In the genomic region with DNA sequence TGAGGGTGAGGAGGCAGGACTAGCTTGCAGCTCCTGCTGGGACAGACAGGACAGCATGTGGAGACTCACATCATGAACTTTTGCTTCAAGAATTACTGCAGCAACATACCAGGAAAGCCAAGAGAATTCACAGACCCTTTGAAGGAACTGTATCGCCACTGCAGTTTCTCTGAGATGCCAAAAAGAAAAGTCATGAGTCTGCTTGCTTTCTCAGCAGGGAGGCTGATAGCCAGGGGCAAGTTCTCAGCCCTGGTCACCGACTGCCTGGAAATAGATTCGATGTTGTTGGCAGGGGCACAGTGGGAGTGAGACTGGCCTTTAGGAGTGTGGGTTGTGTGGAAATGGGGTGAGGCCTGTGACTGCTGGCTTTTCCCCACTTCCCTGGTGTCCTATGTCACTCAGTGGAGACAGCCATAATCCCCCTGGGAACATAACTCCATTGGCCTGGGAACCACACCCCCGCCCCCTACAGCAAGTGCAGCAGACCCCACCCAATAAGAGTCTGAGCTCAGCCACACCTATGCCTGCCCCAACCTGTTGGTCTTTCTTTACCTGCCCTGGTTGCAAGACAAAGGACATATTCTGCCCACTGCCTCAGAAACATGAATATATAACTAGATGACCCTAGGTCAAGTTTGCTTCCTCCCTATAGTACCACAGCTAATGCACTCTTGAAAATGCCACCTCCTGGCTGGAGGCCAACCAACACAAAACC, we compare ENCODE assay signal across 12 cellular contexts. TPM values are rescaled to one million over a fixed set of nuclear protein-coding genes. Genes with fewer than 3 reads are reported as not detected.
DNase-seq lines count a peak whose midpoint lies in the region; ATAC-seq and TF ChIP-seq lines count a peak whose summit lies in the region.
"Had no signal": no experiment of that assay in that cellular context is flagged by ENCODE, and none has a peak within 500 bp of the region (broad histone marks: within the 10 kb centered on the region; RNA-seq: fewer than 3 reads in every experiment).

No MANE protein-coding gene starts in this region.

- H4K8ac ChIP-seq in neuronal stem cell (ENCODE audit: low read depth, low read length) = no peak overlapping the region

- peaks cover 1% of the 10 kb centered on the region for H3K79me1 ChIP-seq in neuronal stem cell (ENCODE audit: low read depth, low read length)

- DNase-seq in Calu3 = peak; percentile 67
- DNase-seq in M059J (ENCODE audit: low read depth) = peak; percentile 86
- DNase-seq in brain microvascular endothelial cell = peak; percentile 78
- no peak for DNase-seq in naive thymus-derived CD4-positive, alpha-beta T cell
- DNase-seq in iPS-NIHi11 (ENCODE audit: low spot score) = no peak
- no peak for DNase-seq in neuronal stem cell (ENCODE audit: low spot score)
- DNase-seq in activated naive CD4-positive, alpha-beta T cell treated with anti-CD3 and anti-CD28 coated beads, Interleukin-2, amount 50 U/mL, for 72 hours (ENCODE audit: low spot score in 2 of 2) = no peak
- DNase-seq: kidney, NCI-H524 had no signal

- no peak overlapping the region for H2BK120ac ChIP-seq in neuronal stem cell (ENCODE audit: low read depth, low read length)

- H3K4me3 Mint-ChIP-seq in Calu3 (ENCODE audit: low read depth, unreplicated experiment) = peak overlapping the region; percentile 15
- H3K4me3 Mint-ChIP-seq in naive thymus-derived CD4-positive, alpha-beta T cell = peak overlapping the region in 3 of 10 donors; percentile 1 to 14 (median 11)
- H3K4me3 Mint-ChIP-seq: neural progenitor cell had no signal

- H3K4me3 ChIP-seq in brain microvascular endothelial cell (ENCODE audit: low read depth, low read length) = no peak overlapping the region
- H3K4me3 ChIP-seq in naive thymus-derived CD4-positive, alpha-beta T cell (ENCODE audit: low read length) = no peak overlapping the region
- no peak overlapping the region for H3K4me3 ChIP-seq in neuronal stem cell (ENCODE audit: low read length in 2 of 2)
- H3K4me3 ChIP-seq: GM12878, neural progenitor cell had no signal

- no peak for TF ChIP-seq CTCF in Calu3 (IDR thresholded peaks at IDR 0.05; ENCODE audit: unreplicated experiment)
- TF ChIP-seq CTCF in brain microvascular endothelial cell (IDR thresholded peaks at IDR 0.05; ENCODE audit: low read depth, low read length, missing control alignments) = no peak

- H3K9ac ChIP-seq in neuronal stem cell (ENCODE audit: low read depth, low read length, poor library complexity) = no peak overlapping the region
- H3K9ac ChIP-seq: neural progenitor cell had no signal

- POLR2A ChIA-PET in naive thymus-derived CD4-positive, alpha-beta T cell (lab: Charles Lee) = no interaction called here

- H3K4me1 Mint-ChIP-seq in Calu3 (ENCODE audit: low read depth, unreplicated experiment) = peaks cover 49% of the 10 kb centered on the region
- H3K4me1 Mint-ChIP-seq in naive thymus-derived CD4-positive, alpha-beta T cell = peaks cover 30 to 49% (median 41%) of the 10 kb centered on the region in 7 donors

- WGBS in neuronal stem cell (ENCODE audit: extremely low coverage in 2 of 2, insufficient read length in 2 of 2, insufficient replicate concordance in 1 of 2), 2 donors = no CpG with 5 or more reads among the region's 4 CpGs

- H3K18ac ChIP-seq in neuronal stem cell (ENCODE audit: low read length) = no peak overlapping the region

- H3K23ac ChIP-seq in neuronal stem cell (ENCODE audit: low read depth, low read length, poor library complexity) = no peak overlapping the region

- peaks cover 11% of the 10 kb centered on the region for H3K9me3 Mint-ChIP-seq in Calu3 (ENCODE audit: low read depth, unreplicated experiment)
- peaks cover 11 to 52% (median 27%) of the 10 kb centered on the region in 11 donors for H3K9me3 Mint-ChIP-seq in naive thymus-derived CD4-positive, alpha-beta T cell
- H3K9me3 Mint-ChIP-seq in activated naive CD4-positive, alpha-beta T cell treated with anti-CD3 and anti-CD28 coated beads, Interleukin-2, amount 50 U/mL, for 72 hours = peaks cover 24 to 35% of the 10 kb centered on the region in 2 donors

- no peak for ATAC-seq in naive thymus-derived CD4-positive, alpha-beta T cell
- ATAC-seq in GM18519 (IDR thresholded peaks at IDR 0.05; ENCODE audit: low FRiP score, unreplicated experiment) = no peak
- ATAC-seq in activated naive CD4-positive, alpha-beta T cell treated with anti-CD3 and anti-CD28 coated beads, Interleukin-2, amount 50 U/mL, for 72 hours = no peak
- ATAC-seq: GM12878 had no signal

- H2AK5ac ChIP-seq in neuronal stem cell (ENCODE audit: low read depth, low read length) = no peak overlapping the region

- no peaks in the 10 kb centered on the region for H3K27me3 Mint-ChIP-seq in Calu3 (ENCODE audit: unreplicated experiment)
- no peaks in the 10 kb centered on the region for H3K27me3 Mint-ChIP-seq in naive thymus-derived CD4-positive, alpha-beta T cell

- H3K27me3 ChIP-seq in brain microvascular endothelial cell (replicated peaks) = no peaks in the 10 kb centered on the region
- H3K27me3 ChIP-seq in naive thymus-derived CD4-positive, alpha-beta T cell (ENCODE audit: control insufficient read depth in 2 of 2, insufficient read depth in 2 of 2, low read length in 2 of 2) = no peaks in the 10 kb centered on the region
- no peaks in the 10 kb centered on the region for H3K27me3 ChIP-seq in neuronal stem cell (ENCODE audit: control insufficient read depth in 3 of 3, insufficient read depth in 3 of 3, low read depth in 1 of 3, low read length in 3 of 3)
- H3K27me3 ChIP-seq: neural progenitor cell had no signal

- H3K27ac ChIP-seq in brain microvascular endothelial cell = peak overlapping the region; percentile 85
- H3K27ac ChIP-seq in naive thymus-derived CD4-positive, alpha-beta T cell (ENCODE audit: low read depth, low read length) = no peak overlapping the region
- H3K27ac ChIP-seq in neuronal stem cell (replicated peaks; ENCODE audit: low read length) = no peak overlapping the region
- H3K27ac ChIP-seq: neural progenitor cell had no signal

- peaks cover 32% of the 10 kb centered on the region for H3K36me3 Mint-ChIP-seq in Calu3 (ENCODE audit: insufficient read depth, unreplicated experiment)
- peaks cover 21 to 82% (median 46%) of the 10 kb centered on the region in 5 donors for H3K36me3 Mint-ChIP-seq in naive thymus-derived CD4-positive, alpha-beta T cell
- peaks cover 32 to 44% of the 10 kb centered on the region in 2 donors for H3K36me3 Mint-ChIP-seq in activated naive CD4-positive, alpha-beta T cell treated with anti-CD3 and anti-CD28 coated beads, Interleukin-2, amount 50 U/mL, for 72 hours
- H3K36me3 Mint-ChIP-seq: neural progenitor cell had no signal

- peaks cover 12 to 20% of the 10 kb centered on the region in 2 donors for H3K4me1 ChIP-seq in naive thymus-derived CD4-positive, alpha-beta T cell (ENCODE audit: control insufficient read depth in 2 of 2, insufficient read depth in 2 of 2, low read length in 2 of 2)
- H3K4me1 ChIP-seq in neuronal stem cell (ENCODE audit: control insufficient read depth in 2 of 2, insufficient read depth in 1 of 2, low read depth in 1 of 2, low read length in 2 of 2) = peaks cover 0 to 3% of the 10 kb centered on the region in 2 donors
- H3K4me1 ChIP-seq: neural progenitor cell had no signal

- no peak overlapping the region for H2BK5ac ChIP-seq in neuronal stem cell (ENCODE audit: low read length)

- no peak overlapping the region for H3K4me2 ChIP-seq in neuronal stem cell (ENCODE audit: insufficient read depth, low read length, poor library complexity, severe bottlenecking)
- H3K4me2 ChIP-seq: neural progenitor cell had no signal

- no peak overlapping the region for H3K4ac ChIP-seq in neuronal stem cell (ENCODE audit: low read length)

- no peak overlapping the region for H3K14ac ChIP-seq in neuronal stem cell (ENCODE audit: low read length)

- intact Hi-C loops in Calu3 (cut with micrococcal nuclease; ENCODE audit: unreplicated experiment) = loop anchor here (2.0 kb wide), 2 partner anchors 27 to 113 kb away; a partner anchor contains a TSS
- intact Hi-C loops in naive thymus-derived CD4-positive, alpha-beta T cell (cut with micrococcal nuclease) = loop anchor here (2.0 to 10.0 kb wide), 10 partner anchors 63 to 1538 kb away; a partner anchor contains a TSS

- peak overlapping the region; percentile 78 for H3K27ac Mint-ChIP-seq in Calu3 (ENCODE audit: unreplicated experiment)
- H3K27ac Mint-ChIP-seq in naive thymus-derived CD4-positive, alpha-beta T cell = peak overlapping the region in 5 of 9 donors; percentile 54 to 98 (median 92)
- no peak overlapping the region for H3K27ac Mint-ChIP-seq in activated naive CD4-positive, alpha-beta T cell treated with anti-CD3 and anti-CD28 coated beads, Interleukin-2, amount 50 U/mL, for 72 hours
- H3K27ac Mint-ChIP-seq: neural progenitor cell had no signal

- no peak overlapping the region for H2AFZ ChIP-seq in neuronal stem cell (ENCODE audit: low read length)
- H2AFZ ChIP-seq: neural progenitor cell had no signal

- CTCF ChIA-PET in Calu3 (lab: Charles Lee) = no interaction called here
- CTCF ChIA-PET in naive thymus-derived CD4-positive, alpha-beta T cell (lab: Charles Lee) = interaction anchor here (1.0 kb wide), 1 partner anchor 112 kb away, joined by 3 read pairs; no protein-coding TSS in a partner anchor

- H2BK15ac ChIP-seq in neuronal stem cell (ENCODE audit: low read length) = no peak overlapping the region

- H4K91ac ChIP-seq in neuronal stem cell (ENCODE audit: low read depth, low read length, poor library complexity) = no peak overlapping the region

- no peaks in the 10 kb centered on the region for H3K9me3 ChIP-seq in naive thymus-derived CD4-positive, alpha-beta T cell (ENCODE audit: control insufficient read depth in 2 of 3, low read length in 3 of 3)
- no peaks in the 10 kb centered on the region for H3K9me3 ChIP-seq in neuronal stem cell (replicated peaks in 1 of 2; ENCODE audit: control insufficient read depth in 2 of 2, insufficient read depth in 1 of 2, low read depth in 1 of 2, low read length in 2 of 2)

- no TSS peak for BruUV-seq in Calu3 (replicated peaks; lab: Mats Ljungman, UMichigan)

- in situ Hi-C loops in brain microvascular endothelial cell (cut with HindIII; ENCODE audit: low pct_ligation_motif_present, low sequenced_read_pairs) = no loop called here

- H3K36me3 ChIP-seq in brain microvascular endothelial cell (replicated peaks) (no peaks in the 10 kb centered on the region), neuronal stem cell (replicated peaks in 1 of 2; ENCODE audit: control insufficient read depth in 2 of 2, insufficient read depth in 2 of 2, low read length in 2 of 2) (no peaks in the 10 kb centered on the region)
- peaks cover 0 to 7% (median 4%) of the 10 kb centered on the region in 3 experiments for H3K36me3 ChIP-seq in naive thymus-derived CD4-positive, alpha-beta T cell (ENCODE audit: control insufficient read depth in 2 of 3, insufficient read depth in 3 of 3, low read length in 3 of 3)
- H3K36me3 ChIP-seq: neural progenitor cell had no signal

- no peak overlapping the region for H2BK12ac ChIP-seq in neuronal stem cell (ENCODE audit: low read length)

RNA-seq across cellular contexts. Expression of a gene that starts 1.6 kb away (rescaled TPM):
- 74.8 and 167 TPM in 2 replicates for total RNA-seq in Calu3 (2022)
- 131 and 132 TPM in 2 replicates for total RNA-seq in M059J (2014; rRNA removed; shearing (Covaris generic))
- total RNA-seq in naive thymus-derived CD4-positive, alpha-beta T cell = 10 to 100 TPM; 20.9 to 61.6 (median 47.8) TPM
- polyA plus RNA-seq in naive thymus-derived CD4-positive, alpha-beta T cell = 10 to 100 TPM; 25.3 to 27.4 TPM
- polyA plus RNA-seq in neuronal stem cell (2013, experiment 1 of 2) = not detected
- polyA plus RNA-seq in neuronal stem cell (2013, experiment 2 of 2) = not detected
- 10 to 100 TPM in 1 of 2 donors, 1 to 10 TPM in 1; 6.8 to 16.3 TPM for total RNA-seq in activated naive CD4-positive, alpha-beta T cell treated with anti-CD3 and anti-CD28 coated beads, Interleukin-2, amount 50 U/mL, for 72 hours

RNA-seq across cellular contexts. Expression of a gene that starts 28.8 kb away (rescaled TPM):
- total RNA-seq in Calu3 (2022) = 25.9 and 60.8 TPM in 2 replicates
- total RNA-seq in M059J (2014; rRNA removed; shearing (Covaris generic)) = 103 and 105 TPM in 2 replicates
- total RNA-seq in naive thymus-derived CD4-positive, alpha-beta T cell = 100 to 1,000 TPM in 1 of 5 experiments, 10 to 100 TPM in 4; 16.9 to 160 (median 27.5) TPM
- 10 to 100 TPM; 28.2 to 34.4 TPM for polyA plus RNA-seq in naive thymus-derived CD4-positive, alpha-beta T cell
- polyA plus RNA-seq in neuronal stem cell (2013, experiment 1 of 2) = 0.07 TPM
- polyA plus RNA-seq in neuronal stem cell (2013, experiment 2 of 2) = 0.01 TPM
- total RNA-seq in activated naive CD4-positive, alpha-beta T cell treated with anti-CD3 and anti-CD28 coated beads, Interleukin-2, amount 50 U/mL, for 72 hours = 10 to 100 TPM in 1 of 2 donors, 1 to 10 TPM in 1; 9.3 to 35.2 TPM

Comparison
In these comparisons a context has a peak if more than half of its experiments do, and no peak if none do; other contexts are left out.
1. DNase-seq: peak in Calu3 (single experiment), M059J (single experiment) and brain microvascular endothelial cell (single experiment); none in naive thymus-derived CD4-positive, alpha-beta T cell (0 of 9), iPS-NIHi11 (single experiment), neuronal stem cell (single experiment) and activated naive CD4-positive, alpha-beta T cell treated with anti-CD3 and anti-CD28 coated beads, Interleukin-2, amount 50 U/mL, for 72 hours (0 of 2).
2. H3K27ac Mint-ChIP-seq: peak in Calu3 (single experiment) and naive thymus-derived CD4-positive, alpha-beta T cell (5 of 9); none in activated naive CD4-positive, alpha-beta T cell treated with anti-CD3 and anti-CD28 coated beads, Interleukin-2, amount 50 U/mL, for 72 hours (0 of 2).